ENCODE assay signal across 8 cellular contexts in genomic region chr14:61698216-61698980, GRCh38. TPM values are rescaled to one million over a fixed set of nuclear protein-coding genes. Genes with fewer than 3 reads are reported as not detected.
DNase-seq lines count a peak whose midpoint lies in the region; ATAC-seq and TF ChIP-seq lines count a peak whose summit lies in the region.

No MANE protein-coding gene starts in this region.

- H3K9me3 Mint-ChIP-seq in HFFc6: no peaks in the 10 kb centered on the region

- H3K27ac Mint-ChIP-seq in HFFc6: peak overlapping the region; percentile 94

- no peak for TF ChIP-seq CTCF in AG04450 (IDR thresholded peaks at IDR 0.05; ENCODE audit: low read depth, low read length)
- no peak for TF ChIP-seq CTCF in HFFc6 (IDR thresholded peaks at IDR 0.05)
- TF ChIP-seq CTCF in omental fat pad (IDR thresholded peaks at IDR 0.05): no peak

- H3K36me3 ChIP-seq in adipocyte (ENCODE audit: control insufficient read depth, insufficient read depth, low read length, severe bottlenecking): no peaks in the 10 kb centered on the region

- peaks cover 24% of the 10 kb centered on the region for H3K4me1 ChIP-seq in adipocyte (ENCODE audit: control insufficient read depth, insufficient read depth, low read length)

- H3K9ac ChIP-seq in adipocyte (ENCODE audit: low read length): peak overlapping the region; percentile 97

- peaks cover 57% of the 10 kb centered on the region for H3K4me1 Mint-ChIP-seq in HFFc6 (ENCODE audit: low read depth)

- H3K9me3 ChIP-seq in AG04450 (ENCODE audit: control insufficient read depth, insufficient read depth, low read length) (no peaks in the 10 kb centered on the region), adipocyte (ENCODE audit: control insufficient read depth, low read length) (no peaks in the 10 kb centered on the region)

- H3K36me3 Mint-ChIP-seq in HFFc6 (ENCODE audit: low read depth): peaks cover 33% of the 10 kb centered on the region

- H3K4me3 ChIP-seq in AG04450 (ENCODE audit: low read depth, low read length): peak overlapping the region; percentile 83
- H3K4me3 ChIP-seq in adipocyte (ENCODE audit: low read length): peak overlapping the region; percentile 95

- POLR2A ChIA-PET in AG04450 (lab: Yijun Ruan, JAX): no interaction called here

- peak overlapping the region; percentile 97 for H3K4me3 Mint-ChIP-seq in HFFc6

- DNase-seq in AG04450 (ENCODE audit: low read depth, low spot score) (no peak), HFFc6 (no peak), adipocyte (ENCODE audit: low read depth) (peak; percentile 34), medulla oblongata (ENCODE audit: extremely low spot score) (peak; percentile 38), AG08395 (ENCODE audit: low spot score) (no peak), omental fat pad (ENCODE audit: low spot score) (no peak)

- H3K27me3 ChIP-seq in AG04450 (ENCODE audit: control insufficient read depth, insufficient read depth, low read length) (no peaks in the 10 kb centered on the region), adipocyte (replicated peaks; ENCODE audit: control insufficient read depth, insufficient read depth, low read length) (no peaks in the 10 kb centered on the region)

- CTCF ChIA-PET in AG04450 (lab: Charles Lee): interaction anchor here (0.6 to 2.6 kb wide), 7 partner anchors 139 to 244 kb away, joined by 3 to 11 read pairs (median 4); no protein-coding TSS in a partner anchor

- ATAC-seq in HG03354 (IDR thresholded peaks at IDR 0.05; ENCODE audit: poor library complexity, severe bottlenecking, unreplicated experiment) (no peak), GM19351 (IDR thresholded peaks at IDR 0.05; ENCODE audit: unreplicated experiment) (no peak), omental fat pad (ENCODE audit: low FRiP score) (no peak)

- H3K27ac ChIP-seq in AG04450 (ENCODE audit: low read depth, low read length): no peak overlapping the region

- H3K27me3 Mint-ChIP-seq in HFFc6 (ENCODE audit: insufficient read depth): no peaks in the 10 kb centered on the region; the same call in 1 of the 2 replicates

RNA-seq across cellular contexts. Expression of gene HIF1A, which starts 3.1 kb away (rescaled TPM):
- polyA plus RNA-seq in AG04450 (2011; rRNA removed): 210 and 262 TPM in 2 replicates
- 202 and 355 TPM in 2 replicates for polyA minus RNA-seq in AG04450 (2011; rRNA and poly(A)+ RNA removed)
- 100 to 1,000 TPM; 217 to 265 (median 233) TPM for total RNA-seq in HFFc6 (2021; fragmentation: NEBNext Ultra II Directional; extraction: Animal tissue kit (Norgen Biotek cat#: 25700))
- total RNA-seq in omental fat pad: 100 to 1,000 TPM in 3 of 4 donors, 10 to 100 TPM in 1; 95.2 to 550 (median 159) TPM

Comparison
In these comparisons a context has a peak if more than half of its experiments do, and no peak if none do; other contexts are left out.
1. DNase-seq: peak in adipocyte (single experiment) and medulla oblongata (single experiment); none in AG04450 (single experiment), HFFc6 (single experiment), AG08395 (single experiment) and omental fat pad (single experiment).